ENCODE assay signal across 20 cellular contexts in the genomic region with DNA sequence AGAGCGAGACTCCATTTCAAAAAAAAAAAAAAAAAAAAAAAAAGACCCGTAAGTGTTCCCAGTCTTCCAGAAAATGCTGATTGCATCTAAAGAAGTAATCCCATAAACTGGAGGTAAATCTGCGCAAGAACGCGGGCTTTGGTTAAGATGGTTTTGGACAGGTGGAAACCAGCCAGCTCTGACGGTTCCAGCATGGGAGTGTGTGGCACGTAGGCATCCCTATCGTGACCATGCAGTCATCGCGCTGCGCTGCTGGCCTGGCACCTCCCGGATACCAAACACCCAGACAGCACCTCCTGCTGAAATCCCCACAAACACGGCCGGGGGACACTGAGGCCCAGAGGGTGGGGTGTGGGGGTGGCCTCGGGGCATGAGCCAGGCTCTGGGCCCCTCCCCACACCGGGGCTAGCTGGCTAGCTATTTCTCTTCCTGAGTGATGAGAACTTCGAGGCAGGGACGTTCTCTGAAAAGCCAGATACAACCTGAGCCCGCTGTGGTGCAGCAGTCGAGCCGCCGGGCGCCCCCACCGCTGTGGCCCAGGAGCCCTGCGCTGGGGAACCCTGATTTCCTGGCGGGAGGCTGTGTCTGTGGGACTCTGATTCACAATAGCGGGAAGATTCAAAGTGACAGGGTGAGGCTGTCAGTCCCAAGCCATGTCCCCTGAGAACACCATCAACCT. TPM values are rescaled to one million over a fixed set of nuclear protein-coding genes. Genes with fewer than 3 reads are reported as not detected.
A peak's percentile ranks its signal among the peaks of the same experiment; 100 is the strongest.
DNase-seq lines count a peak whose midpoint lies in the region; ATAC-seq, FAIRE-seq and TF ChIP-seq lines count a peak whose summit lies in the region.
"Had no signal": no experiment of that assay in that cellular context is flagged by ENCODE, and none has a peak within 500 bp of the region (broad histone marks: within the 10 kb centered on the region; RNA-seq: fewer than 3 reads in every experiment).

No MANE protein-coding gene starts in this region.

- H3K4me2 ChIP-seq in PC-9: peak overlapping the region; percentile 82

- POLR2A ChIA-PET in PC-9 (lab: Charles Lee; ENCODE audit: unreplicated experiment): interaction anchor here (0.6 to 0.7 kb wide), 2 partner anchors 40 to 47 kb away, joined by 4 to 13 read pairs; no protein-coding TSS in a partner anchor

- H3K27ac ChIP-seq in PC-9 (peak overlapping the region; percentile 70), kidney (ENCODE audit: low read depth in 2 of 2, low read length in 2 of 2) (no peak overlapping the region)
- H3K27ac ChIP-seq: breast epithelium, vagina had no signal

- DNase-seq in left ventricle myocardium superior (peak; percentile 32), cardiac septum (ENCODE audit: low spot score) (no peak), PC-9 (peak; percentile 78 to 86), kidney (peak; percentile 62), NCI-H2196 (lab: John Stamatoyannopoulos, UW; ENCODE audit: unreplicated experiment) (no peak)
- DNase-seq: activated CD4-positive, CD25-positive, alpha-beta regulatory T cell treated with anti-CD3 and anti-CD28 coated beads, Interleukin-2, amount 50 U/mL, for 72 hours; activated naive CD4-positive, alpha-beta T cell treated with anti-CD3 and anti-CD28 coated beads, Interleukin-2, amount 10 ng/mL, durations not matched to agents 7 days and 5 days; hippocampal formation; NCI-H2081 treated with DMSO at 0.1 percent for 48 hours; NK-92 treated with Interleukin-12 subunit alpha and Interleukin-12 subunit beta, amount 100 ng/mL, for 24 hours; posterior cingulate gyrus; SHP77; stimulated activated CD4-positive, alpha-beta T cell treated with anti-CD3 and anti-CD28 coated beads, Interleukin-12 subunit alpha, Interleukin-12 subunit beta, amount 100 ng/mL, for 4 hours; T-helper 2 cell had no signal

- no peaks in the 10 kb centered on the region for H3K9me3 ChIP-seq in PC-9 (ENCODE audit: insufficient read depth, low read depth)
- no peaks in the 10 kb centered on the region for H3K9me3 ChIP-seq in kidney (ENCODE audit: control insufficient read depth in 1 of 2, low read length in 2 of 2)
- H3K9me3 ChIP-seq: breast epithelium, vagina had no signal

- TF ChIP-seq CTCF in PC-9 (conservative IDR thresholded peaks at IDR 0.05) (no peak), kidney (IDR thresholded peaks at IDR 0.05; ENCODE audit: borderline replicate concordance, extremely low read depth, insufficient read depth) (no peak)

- CTCF ChIA-PET in PC-9 (lab: Charles Lee): no interaction called here

- no peaks in the 10 kb centered on the region for H4K20me1 ChIP-seq in PC-9 (ENCODE audit: insufficient read depth)

- H3K4me1 ChIP-seq in PC-9 (replicated peaks; ENCODE audit: insufficient read depth) (peaks cover 26% of the 10 kb centered on the region), kidney (ENCODE audit: control insufficient read depth in 1 of 2, insufficient read depth in 1 of 2, low read depth in 1 of 2, low read length in 2 of 2) (peaks cover 0 to 2% of the 10 kb centered on the region in 2 donors)
- H3K4me1 ChIP-seq: breast epithelium had no signal

- TSS peak; percentile 54 for BruUV-seq in PC-9 (replicated peaks; lab: Mats Ljungman, UMichigan)

- H3K4me3 ChIP-seq in PC-9 (peak overlapping the region; percentile 48; the same call in 1 of the 2 replicates), kidney (ENCODE audit: low read length in 2 of 2) (no peak overlapping the region)
- H3K4me3 ChIP-seq: breast epithelium, vagina had no signal

- no peaks in the 10 kb centered on the region for H3K9me2 ChIP-seq in PC-9 (ENCODE audit: insufficient read depth)

- H3K79me2 ChIP-seq in PC-9 (ENCODE audit: low read depth): no peaks in the 10 kb centered on the region

- H3K36me3 ChIP-seq in PC-9 (ENCODE audit: low read depth) (no peaks in the 10 kb centered on the region), kidney (ENCODE audit: control insufficient read depth in 1 of 2, insufficient read depth in 2 of 2, low read length in 2 of 2) (no peaks in the 10 kb centered on the region)
- H3K36me3 ChIP-seq: breast epithelium, vagina had no signal

- FAIRE-seq in kidney (lab: Jason Lieb, UNC): no peak
- FAIRE-seq: D721Med had no signal

- no peaks in the 10 kb centered on the region for H3K27me3 ChIP-seq in PC-9 (ENCODE audit: insufficient read depth, low read depth)
- H3K27me3 ChIP-seq: breast epithelium, vagina had no signal

- no peak overlapping the region for H3K9ac ChIP-seq in kidney (ENCODE audit: low read length in 2 of 2)

- ATAC-seq in left ventricle myocardium superior (no peak), GM18907 (IDR thresholded peaks at IDR 0.05; ENCODE audit: unreplicated experiment) (no peak), HG03159 (IDR thresholded peaks at IDR 0.05; ENCODE audit: unreplicated experiment) (no peak), GM18502 (IDR thresholded peaks at IDR 0.05; ENCODE audit: poor library complexity, unreplicated experiment) (no peak)

- H2AFZ ChIP-seq in PC-9: peak overlapping the region; percentile 60; the same call in 1 of the 2 replicates

- intact Hi-C loops in left ventricle myocardium superior (cut with micrococcal nuclease) (no loop called here), cardiac septum (cut with DNase I) (no loop called here), PC-9 (cut with micrococcal nuclease; ENCODE audit: unreplicated experiment) (loop anchor here (1.0 to 5.0 kb wide), 2 partner anchors 34 to 49 kb away; no protein-coding TSS in a partner anchor), kidney (cut with DNase I) (no loop called here)

- H3F3A ChIP-seq in PC-9 (ENCODE audit: insufficient read depth, low read depth): peaks cover 30% of the 10 kb centered on the region; the same call in 1 of the 2 replicates

RNA-seq across cellular contexts. Expression of gene NOTCH1, which starts 32.2 kb away (rescaled TPM):
- 15.4 TPM for total RNA-seq in left ventricle myocardium superior
- total RNA-seq in cardiac septum: 29.7 TPM
- total RNA-seq in PC-9 (2021): 39.2 and 51.4 TPM in 2 replicates
- total RNA-seq in kidney: 77.2 TPM
- polyA plus RNA-seq in kidney (ENCODE audit: insufficient read depth, low read depth, low replicate concordance): 6.5 TPM

Comparison
In these comparisons a context has a peak if more than half of its experiments do, and no peak if none do; other contexts are left out.
1. DNase-seq: peak in left ventricle myocardium superior (single experiment), PC-9 (2 of 2) and kidney (single experiment); none in cardiac septum (single experiment) and NCI-H2196 (single experiment).